In the genomic region with DNA sequence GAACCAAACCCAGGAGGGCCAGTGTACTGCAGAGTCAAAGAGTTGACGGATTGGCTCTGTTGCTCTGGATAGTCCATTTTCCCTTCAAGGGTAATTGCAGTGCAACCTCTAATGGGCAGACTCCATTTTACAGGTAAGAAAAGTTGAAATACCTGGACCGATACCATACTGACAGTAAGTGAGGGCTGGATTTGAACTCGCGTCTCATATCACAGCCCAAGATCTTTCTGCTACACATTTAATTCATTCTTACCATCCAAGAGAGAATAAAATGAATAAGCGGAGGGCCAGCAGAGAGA, we compare ENCODE assay signal across 8 cellular contexts. TPM values are rescaled to one million over a fixed set of nuclear protein-coding genes. Genes with fewer than 3 reads are reported as not detected.
DNase-seq lines count a peak whose midpoint lies in the region; ATAC-seq and TF ChIP-seq lines count a peak whose summit lies in the region.

No MANE protein-coding gene starts in this region.

- no peak for ATAC-seq in GM21619 (IDR thresholded peaks at IDR 0.05; ENCODE audit: unreplicated experiment)

- H3K4me2 ChIP-seq in PC-9 = peak overlapping the region; percentile 89

- H4K20me1 ChIP-seq in PC-9 (ENCODE audit: insufficient read depth) = no peaks in the 10 kb centered on the region

- TF ChIP-seq POLR2A in esophagus muscularis mucosa (IDR thresholded peaks at IDR 0.05; ENCODE audit: low read depth) (no peak), prostate gland (IDR thresholded peaks at IDR 0.05) (no peak)

- no peak for TF ChIP-seq EP300 in esophagus muscularis mucosa (IDR thresholded peaks at IDR 0.05)

- H3F3A ChIP-seq in PC-9 (ENCODE audit: insufficient read depth, low read depth) = no peaks in the 10 kb centered on the region

- H3K4me1 ChIP-seq in PC-9 (replicated peaks; ENCODE audit: insufficient read depth) (peaks cover 16% of the 10 kb centered on the region; the same call in 1 of the 2 replicates), esophagus muscularis mucosa (peaks cover 21 to 37% (median 33%) of the 10 kb centered on the region in 4 donors), prostate gland (replicated peaks) (no peaks in the 10 kb centered on the region)

- H3K27me3 ChIP-seq in PC-9 (ENCODE audit: insufficient read depth, low read depth) (no peaks in the 10 kb centered on the region), esophagus muscularis mucosa (no peaks in the 10 kb centered on the region), prostate gland (replicated peaks; ENCODE audit: insufficient read depth) (no peaks in the 10 kb centered on the region)

- BruUV-seq in PC-9 (replicated peaks; lab: Mats Ljungman, UMichigan) = TSS peak; percentile 95

- intact Hi-C loops in PC-9 (cut with micrococcal nuclease; ENCODE audit: unreplicated experiment) = loop anchor here (5.0 kb wide), 1 partner anchor 70 kb away; no protein-coding TSS in a partner anchor
- intact Hi-C loops in esophagus muscularis mucosa (cut with DNase I) = loop anchor here (5.0 kb wide), 1 partner anchor 70 kb away; no protein-coding TSS in a partner anchor
- intact Hi-C loops in prostate gland (cut with DNase I) = loop anchor here (5.0 kb wide), 1 partner anchor 375 kb away; no protein-coding TSS in a partner anchor

- H3K27ac ChIP-seq in PC-9 = no peak overlapping the region
- H3K27ac ChIP-seq in esophagus muscularis mucosa (replicated peaks in 1 of 4) = peak overlapping the region; percentile 90 to 97 (median 93)
- peak overlapping the region; percentile 91 to 94 for H3K27ac ChIP-seq in prostate gland

- H3K4me3 ChIP-seq in GM12865 (ENCODE audit: low read depth, low read length) = peak overlapping the region; percentile 95
- H3K4me3 ChIP-seq in PC-9 = peak overlapping the region; percentile 69
- peak overlapping the region; percentile 70 to 100 (median 80) for H3K4me3 ChIP-seq in esophagus muscularis mucosa
- peak overlapping the region; percentile 97 to 99 for H3K4me3 ChIP-seq in prostate gland

- H3K36me3 ChIP-seq in PC-9 (ENCODE audit: low read depth) (no peaks in the 10 kb centered on the region; the same call in 1 of the 2 replicates), esophagus muscularis mucosa (no peaks in the 10 kb centered on the region), prostate gland (no peaks in the 10 kb centered on the region)

- H2AFZ ChIP-seq in PC-9 = peak overlapping the region; percentile 95

- CTCF ChIA-PET in PC-9 (lab: Charles Lee) = no interaction called here

- DNase-seq in GM12865 (ENCODE audit: low read depth) (no peak), PC-9 (no peak), esophagus muscularis mucosa (ENCODE audit: extremely low spot score) (no peak), prostate gland (ENCODE audit: low spot score) (no peak), OCI-M1 (lab: John Stamatoyannopoulos, UW) (no peak), GM19238 (ENCODE audit: insufficient read length, low spot score) (no peak), activated gamma-delta T cell treated with Interleukin-2 at 50 U/mL for 16 hours (no peak)

- WGBS in esophagus muscularis mucosa = 21% methylated on average over 5 of the region's 5 CpGs
- WGBS in prostate gland = 25% methylated on average over 5 of the region's 5 CpGs

- TF ChIP-seq CTCF in GM12865 (IDR thresholded peaks at IDR 0.05; ENCODE audit: insufficient read depth, low read depth, low read length, missing control alignments) (no peak), PC-9 (conservative IDR thresholded peaks at IDR 0.05) (no peak), esophagus muscularis mucosa (IDR thresholded peaks at IDR 0.05) (no peak), prostate gland (IDR thresholded peaks at IDR 0.05) (no peak)

- peaks cover 22% of the 10 kb centered on the region for H3K79me2 ChIP-seq in PC-9 (ENCODE audit: low read depth)

- no peaks in the 10 kb centered on the region for H3K9me3 ChIP-seq in PC-9 (ENCODE audit: insufficient read depth, low read depth)
- H3K9me3 ChIP-seq in esophagus muscularis mucosa = no peaks in the 10 kb centered on the region
- H3K9me3 ChIP-seq in prostate gland = no peaks in the 10 kb centered on the region

- POLR2A ChIA-PET in PC-9 (lab: Charles Lee; ENCODE audit: unreplicated experiment) = no interaction called here

- H3K9me2 ChIP-seq in PC-9 (ENCODE audit: insufficient read depth) = no peaks in the 10 kb centered on the region

RNA-seq across cellular contexts. Expression of a gene that starts 0.4 kb away (rescaled TPM):
- total RNA-seq in PC-9 (2021) (14.6 and 20.2 TPM in 2 replicates), esophagus muscularis mucosa (10 to 100 TPM; 48.6 to 60.0 (median 58.5) TPM), prostate gland (100 to 1,000 TPM in 1 of 2 donors, 10 to 100 TPM in 1; 79.9 to 103 TPM)

RNA-seq across cellular contexts. Expression of a gene that starts 7.7 kb away (rescaled TPM):
- total RNA-seq in PC-9 (2021) = 4.0 and 4.7 TPM in 2 replicates
- 10 to 100 TPM; 24.7 to 47.2 (median 40.7) TPM for total RNA-seq in esophagus muscularis mucosa
- 10 to 100 TPM; 16.8 to 47.8 TPM for total RNA-seq in prostate gland
